Comparison of ENCODE assay signal across 1 cellular context in the genomic region with DNA sequence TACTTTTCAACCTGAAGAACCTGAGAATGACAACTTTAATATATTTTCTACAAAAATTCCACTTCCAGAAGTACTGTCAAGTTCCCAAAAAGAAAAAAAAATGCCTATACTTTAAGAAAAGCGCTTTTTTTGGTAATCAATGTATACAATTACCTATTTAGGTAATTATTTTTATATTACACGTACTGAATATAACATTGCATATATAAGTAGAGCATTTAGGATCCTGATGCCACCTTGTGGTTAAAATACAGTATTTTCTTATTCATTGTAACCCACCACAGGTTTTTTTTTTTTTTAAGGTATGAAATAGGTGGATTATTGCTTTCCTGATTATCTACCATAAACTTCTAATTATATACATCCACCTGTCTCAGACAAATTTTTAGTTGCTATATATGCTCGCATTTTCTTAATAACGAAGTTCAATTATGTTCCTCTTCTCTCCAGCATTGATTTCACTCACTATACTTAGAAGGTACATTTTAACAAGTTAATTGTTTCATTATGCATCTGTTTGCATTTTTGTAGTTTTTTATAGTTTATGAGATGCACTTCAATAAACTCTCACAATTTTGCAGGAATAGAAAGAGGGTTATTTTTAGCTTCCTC.
A peak's percentile ranks its signal among the peaks of the same experiment; 100 is the strongest.
TF ChIP-seq lines count a peak whose summit lies in the region.

No MANE protein-coding gene starts in this region.

TF ChIP-seq in K562, 482 proteins besides CTCF, POLR2A, EP300 and RAD21:
- TF ChIP-seq ZNF384 (IDR thresholded peaks at IDR 0.05; ENCODE audit: low read depth, low read length) (peak; percentile 70; the same call in 1 of the 2 replicates), TGIF2 (CRISPR knock-in tag; IDR thresholded peaks at IDR 0.05) (no peak)
